ENCODE assay signal across 7 cellular contexts in genomic region chr19:40217027-40217810, GRCh38. TPM values are rescaled to one million over a fixed set of nuclear protein-coding genes. Genes with fewer than 3 reads are reported as not detected.
DNase-seq lines count a peak whose midpoint lies in the region; ATAC-seq and FAIRE-seq lines count a peak whose summit lies in the region.

No MANE protein-coding gene starts in this region.

- peaks cover 36 to 50% of the 10 kb centered on the region in 2 donors for H3K27me3 Mint-ChIP-seq in T-cell

- CTCF ChIA-PET in T-cell (lab: Charles Lee) = interaction anchor here (0.6 to 0.7 kb wide), 2 partner anchors 15 to 16 kb away, joined by 3 to 7 read pairs; no protein-coding TSS in a partner anchor

- ATAC-seq in esophagus mucosa = peak; percentile 50
- ATAC-seq in T-cell (replicated peaks in 1 of 4) = no peak
- no peak for ATAC-seq in HG03108 (IDR thresholded peaks at IDR 0.05; ENCODE audit: unreplicated experiment)
- ATAC-seq in GM18502 (IDR thresholded peaks at IDR 0.05; ENCODE audit: poor library complexity, unreplicated experiment) = no peak

- peaks cover 24% of the 10 kb centered on the region for H3K27me3 ChIP-seq in H7 (ENCODE audit: control insufficient read depth, insufficient read depth, low read length)
- H3K27me3 ChIP-seq in small intestine (ENCODE audit: control insufficient read depth in 2 of 2, insufficient read depth in 2 of 2, low read length in 2 of 2) = peaks cover 6 to 11% of the 10 kb centered on the region in 2 donors

- FAIRE-seq in small intestine (lab: Jason Lieb, UNC) = no peak

- no peak overlapping the region for H3K27ac ChIP-seq in small intestine (ENCODE audit: low read depth in 1 of 2, low read length in 1 of 2)

- H3K36me3 Mint-ChIP-seq in T-cell = no peaks in the 10 kb centered on the region

- H3K36me3 ChIP-seq in H7 (replicated peaks; ENCODE audit: control insufficient read depth, insufficient read depth, low read length) (0 out of 2 replicates have a peak, but pooled peaks cover 1% of the 10 kb centered on the region), small intestine (ENCODE audit: control insufficient read depth in 2 of 2, insufficient read depth in 2 of 2, low read length in 2 of 2) (no peaks in the 10 kb centered on the region)

- POLR2A ChIA-PET in T-cell (lab: Charles Lee) = no interaction called here

- H3K9me3 ChIP-seq in small intestine (ENCODE audit: control insufficient read depth, low read depth) = no peaks in the 10 kb centered on the region

- H3K4me3 ChIP-seq in H7 (ENCODE audit: insufficient read depth, low read depth, low read length) (peak overlapping the region; percentile 30; the same call in 1 of the 2 replicates), small intestine (ENCODE audit: low read depth in 1 of 2, low read length in 2 of 2) (no peak overlapping the region)

- H3K4me1 ChIP-seq in small intestine (ENCODE audit: control insufficient read depth in 2 of 2, insufficient read depth in 1 of 2, low read depth in 1 of 2, low read length in 1 of 2) = no peaks in the 10 kb centered on the region

- no peak overlapping the region for H3K27ac Mint-ChIP-seq in T-cell

- peaks cover 0 to 4% (median 0%) of the 10 kb centered on the region in 3 donors for H3K9me3 Mint-ChIP-seq in T-cell

- peak overlapping the region in 1 of 3 donors; percentile 44 for H3K4me3 Mint-ChIP-seq in T-cell

- peaks cover 4 to 13% (median 8%) of the 10 kb centered on the region in 3 donors for H3K4me1 Mint-ChIP-seq in T-cell

- WGBS in small intestine, 3 donors = 4 to 12% (median 10%) methylated on average over 34 to 54 of the region's 54 CpGs

- DNase-seq in H7 (peak; percentile 91), NCI-H345 treated with DMSO at 0.1 percent for 48 hours (lab: John Stamatoyannopoulos, UW; ENCODE audit: unreplicated experiment) (peak; percentile 98), small intestine (peak; percentile 70), T-cell (no peak)

RNA-seq across cellular contexts. Expression of gene TTC9B, which starts 1.0 kb away (rescaled TPM):
- total RNA-seq in H7 (2014; rRNA removed; shearing (Covaris generic)) = not detected in 2 replicates
- total RNA-seq in esophagus mucosa = not detected
- polyA plus RNA-seq in small intestine = 1 to 10 TPM in 1 of 3 donors, not detected in 2; 2.6 TPM
- not detected for total RNA-seq in T-cell

RNA-seq across cellular contexts. Expression of gene CCNP, which starts 9.3 kb away (rescaled TPM):
- 0.87 TPM in 1 of 2 replicates, not detected in the other for total RNA-seq in H7 (2014; rRNA removed; shearing (Covaris generic))
- total RNA-seq in esophagus mucosa (not detected), T-cell (1 to 10 TPM in 4 of 5 donors, under 1 TPM in 1; 0.82 to 2.3 (median 1.2) TPM)
- polyA plus RNA-seq in small intestine = 1 to 10 TPM in 1 of 3 donors, under 1 TPM in 1, not detected in 1; 0.82 to 1.1 TPM

RNA-seq across cellular contexts. Expression of gene MAP3K10, which starts 26.0 kb away (rescaled TPM):
- total RNA-seq in H7 (2014; rRNA removed; shearing (Covaris generic)) = 16.7 and 24.5 TPM in 2 replicates
- 5.1 TPM for total RNA-seq in esophagus mucosa
- 1 to 10 TPM; 5.4 to 9.7 (median 6.5) TPM for polyA plus RNA-seq in small intestine
- total RNA-seq in T-cell = 10 to 100 TPM; 20.9 to 39.6 (median 33.0) TPM

Comparison
In these comparisons a context has a peak if more than half of its experiments do, and no peak if none do; other contexts are left out.
1. DNase-seq: peak in H7 (single experiment), NCI-H345 treated with DMSO at 0.1 percent for 48 hours (single experiment) and small intestine (single experiment); none in T-cell (0 of 34).